In the genomic region with DNA sequence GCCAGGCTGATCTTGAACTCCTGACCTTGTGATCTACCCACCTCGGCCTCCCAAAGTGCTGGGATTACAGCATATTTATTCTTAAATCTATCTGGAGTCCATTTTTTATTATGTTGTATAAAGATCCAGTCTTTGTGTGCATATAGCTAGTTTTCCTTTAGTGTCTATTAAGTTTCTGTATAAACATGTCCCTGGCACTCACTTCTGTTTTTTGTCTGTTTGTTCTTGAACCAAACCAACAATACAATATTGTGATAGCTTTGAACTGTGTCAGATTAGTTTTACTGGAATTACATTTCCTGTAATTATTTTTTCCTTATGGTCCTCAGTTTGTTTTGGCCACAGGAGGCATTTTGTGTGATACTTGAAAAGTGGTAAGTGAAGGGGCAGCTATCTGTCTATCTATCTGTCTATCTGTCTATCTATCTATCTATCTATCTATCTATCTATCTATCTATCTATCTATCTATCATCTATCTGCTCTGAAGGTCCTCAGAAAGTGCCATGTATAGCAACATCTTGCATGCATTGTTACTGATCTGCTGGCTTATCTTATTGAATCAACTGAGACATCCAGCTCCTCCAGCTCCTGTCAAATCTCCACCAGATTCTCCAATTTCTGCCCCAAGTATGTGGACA, we compare ENCODE assay signal across 1 cellular context.
TF ChIP-seq lines count a peak whose summit lies in the region.

No MANE protein-coding gene starts in this region.

TF ChIP-seq in K562, 482 proteins besides CTCF, POLR2A, EP300 and RAD21 (continued from another document):
- TF ChIP-seq MTA1 (IDR thresholded peaks at IDR 0.05; ENCODE audit: borderline replicate concordance) (peak; percentile 35; the same call in 1 of the 2 replicates), GATA2 (CRISPR knock-in tag; IDR thresholded peaks at IDR 0.05) (peak; percentile 49; the same call in 1 of the 2 replicates), CHD1 (IDR thresholded peaks at IDR 0.05; ENCODE audit: low read length) (no peak)
TF ChIP-seq in K562: peak in this region for 4.
